ENCODE assay signal across 27 cellular contexts in the genomic region with DNA sequence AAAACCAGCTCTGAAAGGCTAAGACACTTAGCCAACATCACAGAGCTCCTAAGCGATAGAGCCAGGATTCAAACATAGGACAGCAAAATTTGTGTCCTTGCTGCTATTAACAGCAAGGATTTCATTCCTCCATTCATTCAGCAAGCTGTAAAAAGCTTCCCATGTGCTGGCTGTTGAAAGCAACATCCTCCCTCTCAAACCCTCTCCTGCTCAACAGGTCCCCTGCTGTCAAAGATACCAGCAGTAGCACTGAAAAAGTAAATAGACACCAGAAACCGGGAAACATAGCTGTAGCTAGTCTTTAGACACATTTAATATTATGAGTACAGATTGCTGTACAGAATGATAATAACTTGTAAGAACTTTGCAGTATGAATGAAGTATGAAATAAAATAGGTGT. TPM values are rescaled to one million over a fixed set of nuclear protein-coding genes. Genes with fewer than 3 reads are reported as not detected.
A peak's percentile ranks its signal among the peaks of the same experiment; 100 is the strongest.
DNase-seq lines count a peak whose midpoint lies in the region; ATAC-seq and TF ChIP-seq lines count a peak whose summit lies in the region.
"Had no signal": no experiment of that assay in that cellular context is flagged by ENCODE, and none has a peak within 500 bp of the region (broad histone marks: within the 10 kb centered on the region; RNA-seq: fewer than 3 reads in every experiment).

No MANE protein-coding gene starts in this region.

- H3K27ac Mint-ChIP-seq in GM23338: no peak overlapping the region
- H3K27ac Mint-ChIP-seq: CD4-positive, alpha-beta memory T cell; T-cell had no signal

- no peaks in the 10 kb centered on the region for H3K27me3 Mint-ChIP-seq in GM23338 (ENCODE audit: insufficient read depth, low read depth, poor library complexity)

- H3K27ac ChIP-seq in GM23338 (ENCODE audit: low read depth): no peak overlapping the region
- H3K27ac ChIP-seq: RWPE1 had no signal

- TF ChIP-seq CTCF in GM23338 (conservative IDR thresholded peaks at IDR 0.05; ENCODE audit: low read depth in 2 of 2): no peak

- H2AFZ ChIP-seq in GM23338: no peak overlapping the region

- peaks cover 11% of the 10 kb centered on the region for H3K4me1 Mint-ChIP-seq in GM23338
- H3K4me1 Mint-ChIP-seq: CD4-positive, alpha-beta memory T cell; T-cell had no signal

- H3K4me2 ChIP-seq in GM23338: no peak overlapping the region

- no peaks in the 10 kb centered on the region for H3K36me3 Mint-ChIP-seq in GM23338 (ENCODE audit: low read depth)
- H3K36me3 Mint-ChIP-seq: CD4-positive, alpha-beta memory T cell; T-cell had no signal

- no peak for ATAC-seq in GM23338
- no peak for ATAC-seq in GM18520 (IDR thresholded peaks at IDR 0.05; ENCODE audit: unreplicated experiment)
- ATAC-seq: K562, Panc1, T-cell had no signal

- no peak overlapping the region for H3K4me3 Mint-ChIP-seq in GM23338
- H3K4me3 Mint-ChIP-seq: CD4-positive, alpha-beta memory T cell; T-cell had no signal

- no peaks in the 10 kb centered on the region for H3K79me2 ChIP-seq in GM23338 (replicated peaks; ENCODE audit: insufficient read depth)

- H3K9me3 Mint-ChIP-seq in GM23338: no peaks in the 10 kb centered on the region

- no peaks in the 10 kb centered on the region for H3K27me3 ChIP-seq in GM23338 (ENCODE audit: insufficient read depth)

- no peak overlapping the region for H3K4me3 ChIP-seq in GM23338
- H3K4me3 ChIP-seq: K562 had no signal

- H3K9me2 ChIP-seq in GM23338 (ENCODE audit: insufficient read depth): no peaks in the 10 kb centered on the region

- no peaks in the 10 kb centered on the region for H3K36me3 ChIP-seq in GM23338 (ENCODE audit: insufficient read depth)

- DNase-seq in GM23338 (ENCODE audit: low spot score) (peak; percentile 8), NCI-H146 (lab: John Stamatoyannopoulos, UW) (peak; percentile 40), NCI-H345 treated with DMSO at 0.1 percent for 48 hours (lab: John Stamatoyannopoulos, UW; ENCODE audit: unreplicated experiment) (peak; percentile 27), iPS-NIHi7 (ENCODE audit: extremely low spot score) (peak; percentile 11), dedifferentiated amniotic fluid mesenchymal stem cell (ENCODE audit: extremely low spot score) (no peak), pons (ENCODE audit: low spot score) (no peak)
- DNase-seq: C1 segment of cervical spinal cord; CD4-positive, alpha-beta memory T cell; COR-L47; DMS79 treated with DMSO at 0.1 percent for 48 hours; GF-D8; MV-4-11; NCI-H1105; NCI-H1436 treated with DMSO at 0.1 percent for 48 hours; NCI-H2029; NCI-H82; SHP77; T-cell had no signal

- no peaks in the 10 kb centered on the region for H3F3A ChIP-seq in GM23338 (replicated peaks; ENCODE audit: low read depth)

- H3K4me1 ChIP-seq in GM23338 (ENCODE audit: insufficient read depth): no peaks in the 10 kb centered on the region

- H4K20me1 ChIP-seq in GM23338 (replicated peaks; ENCODE audit: insufficient read depth): no peaks in the 10 kb centered on the region

TF ChIP-seq in GM23338, 12 proteins besides CTCF, POLR2A, EP300 and RAD21:
- TF ChIP-seq EZH2 (IDR thresholded peaks at IDR 0.05; ENCODE audit: low read depth, unreplicated experiment): no peak
- no peak for TF ChIP-seq ZNF331 (CRISPR knock-in tag; IDR thresholded peaks at IDR 0.05; ENCODE audit: low read depth)
- no peak for TF ChIP-seq EZH2phosphoT487 (IDR thresholded peaks at IDR 0.05; ENCODE audit: unreplicated experiment)
- TF ChIP-seq NANOG (IDR thresholded peaks at IDR 0.05; ENCODE audit: borderline replicate concordance): no peak
- TF ChIP-seq, protein P1, sequence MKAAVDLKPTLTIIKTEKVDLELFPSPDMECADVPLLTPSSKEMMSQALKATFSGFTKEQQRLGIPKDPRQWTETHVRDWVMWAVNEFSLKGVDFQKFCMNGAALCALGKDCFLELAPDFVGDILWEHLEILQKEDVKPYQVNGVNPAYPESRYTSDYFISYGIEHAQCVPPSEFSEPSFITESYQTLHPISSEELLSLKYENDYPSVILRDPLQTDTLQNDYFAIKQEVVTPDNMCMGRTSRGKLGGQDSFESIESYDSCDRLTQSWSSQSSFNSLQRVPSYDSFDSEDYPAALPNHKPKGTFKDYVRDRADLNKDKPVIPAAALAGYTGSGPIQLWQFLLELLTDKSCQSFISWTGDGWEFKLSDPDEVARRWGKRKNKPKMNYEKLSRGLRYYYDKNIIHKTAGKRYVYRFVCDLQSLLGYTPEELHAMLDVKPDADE (IDR thresholded peaks at IDR 0.05): no peak

RNA-seq across cellular contexts. Expression of a gene that starts 52.6 kb away (rescaled TPM):
- 2.0 and 5.0 TPM in 2 replicates for total RNA-seq in GM23338 (2014; rRNA removed; shearing (Covaris generic))
- polyA plus RNA-seq in GM23338 (2016; fragmentation: Nextera tagmentation; extraction: Ambion mirVana): 2.0 and 2.3 TPM in 2 replicates
- total RNA-seq: A673; CD4-positive, alpha-beta memory T cell; K562; MCF 10A; OCI-LY7; SK-MEL-5; T-helper 2 cell treated with Interferon-gamma antibody and Interleukin-4, amounts not matched to agents 100 ng/mL and 5 ng/mL, for 36 hours had no signal
- polyA plus RNA-seq: CD4-positive, alpha-beta memory T cell had no signal

Comparison
In these comparisons a context has a peak if more than half of its experiments do, and no peak if none do; other contexts are left out.
1. DNase-seq: peak in GM23338 (single experiment), NCI-H146 (single experiment), NCI-H345 treated with DMSO at 0.1 percent for 48 hours (single experiment) and iPS-NIHi7 (single experiment); none in dedifferentiated amniotic fluid mesenchymal stem cell (single experiment) and pons (single experiment).